In the genomic region with DNA sequence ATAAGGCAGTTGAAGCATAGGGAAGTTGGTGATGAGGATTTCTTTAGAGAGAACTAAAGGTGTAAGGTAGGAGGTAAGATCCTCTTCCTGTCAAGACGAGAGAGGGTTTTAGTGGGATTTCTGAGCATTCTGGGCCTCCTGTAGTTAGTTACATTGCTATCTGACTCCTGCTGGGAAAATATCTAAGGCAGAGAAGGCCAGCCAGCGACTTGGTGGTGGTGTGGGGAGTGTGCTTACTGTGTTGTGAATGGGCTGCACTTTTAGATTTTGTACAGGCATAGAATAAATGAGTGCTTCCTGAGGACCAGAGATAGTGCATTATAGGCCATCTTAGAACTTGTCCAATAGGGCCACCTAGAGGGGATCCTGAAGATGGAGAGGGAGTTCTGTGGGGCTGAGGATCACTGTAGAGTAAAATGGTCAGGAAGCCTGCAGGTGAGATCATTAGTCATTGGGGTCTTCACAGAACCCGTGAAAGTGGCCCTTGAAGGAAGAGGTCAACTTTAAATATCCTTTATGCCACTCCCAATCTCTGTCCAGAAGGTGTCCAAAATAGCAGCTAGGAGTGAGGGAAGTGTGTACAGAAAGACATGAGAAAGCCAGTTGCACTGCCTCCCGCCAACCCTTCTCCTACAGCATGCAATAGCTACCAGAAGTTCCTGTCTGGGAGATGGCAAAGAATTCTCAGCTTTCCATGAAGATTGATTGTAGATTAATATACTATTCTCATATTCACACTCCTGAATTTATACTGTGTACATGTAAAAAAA, we compare ENCODE assay signal across 8 cellular contexts.
A peak's percentile ranks its signal among the peaks of the same experiment; 100 is the strongest.
DNase-seq lines count a peak whose midpoint lies in the region; ATAC-seq and TF ChIP-seq lines count a peak whose summit lies in the region.

No MANE protein-coding gene starts in this region.

- peak; percentile 30 for DNase-seq in ELF-1 (ENCODE audit: low read depth, low spot score)
- peak; percentile 48 for DNase-seq in HS-27A (ENCODE audit: low read depth)
- peak; percentile 33 for DNase-seq in SK-N-SH
- peak; percentile 67 for DNase-seq in islet precursor cell
- DNase-seq in stimulated activated CD4-positive, alpha-beta T cell treated with anti-CD3 and anti-CD28 coated beads, Interleukin-4, amount 100 ng/mL, for 4 hours: no peak
- DNase-seq in activated naive CD4-positive, alpha-beta T cell treated with anti-CD3 and anti-CD28 coated beads, Interleukin-2, amount 50 U/mL, for 72 hours (ENCODE audit: low spot score in 2 of 2): no peak

- peak; percentile 69 for TF ChIP-seq CTCF in SK-N-SH (IDR thresholded peaks at IDR 0.05)

- POLR2A ChIA-PET in SK-N-SH (lab: Yijun Ruan, JAX): no interaction called here

- H3K4me1 ChIP-seq in SK-N-SH (ENCODE audit: control insufficient read depth in 1 of 2, insufficient read depth in 2 of 2, low read depth in 1 of 2, low read length in 1 of 2): no peaks in the 10 kb centered on the region

- 43% methylated on average over 4 of the region's 4 CpGs for WGBS in SK-N-SH (ENCODE audit: low lambda C conversion rate)

- no peak overlapping the region for H2AFZ ChIP-seq in SK-N-SH (ENCODE audit: low read depth)

- H3K9me3 Mint-ChIP-seq in activated naive CD4-positive, alpha-beta T cell treated with anti-CD3 and anti-CD28 coated beads, Interleukin-2, amount 50 U/mL, for 72 hours: peaks cover 0 to 4% of the 10 kb centered on the region in 2 donors

- no peak overlapping the region for H3K27ac Mint-ChIP-seq in activated naive CD4-positive, alpha-beta T cell treated with anti-CD3 and anti-CD28 coated beads, Interleukin-2, amount 50 U/mL, for 72 hours

- no peak overlapping the region for H3K9ac ChIP-seq in SK-N-SH

- ATAC-seq in GM18502 (IDR thresholded peaks at IDR 0.05; ENCODE audit: poor library complexity, unreplicated experiment) (no peak), HG03097 (IDR thresholded peaks at IDR 0.05; ENCODE audit: low FRiP score, unreplicated experiment) (no peak)
- no peak for ATAC-seq in activated naive CD4-positive, alpha-beta T cell treated with anti-CD3 and anti-CD28 coated beads, Interleukin-2, amount 50 U/mL, for 72 hours

- CTCF ChIA-PET in SK-N-SH (lab: Yijun Ruan, JAX): interaction anchor here (0.7 to 1.7 kb wide), 6 partner anchors 41 to 1090 kb away, joined by 3 to 5 read pairs (median 4); no protein-coding TSS in a partner anchor

- H3K4me2 ChIP-seq in SK-N-SH: no peak overlapping the region

- no peak for TF ChIP-seq EP300 in SK-N-SH (IDR thresholded peaks at IDR 0.05; ENCODE audit: borderline replicate concordance in 1 of 2, low read depth in 1 of 2, low read length in 1 of 2)

- H3F3A ChIP-seq in SK-N-SH (replicated peaks; ENCODE audit: insufficient read depth): no peaks in the 10 kb centered on the region

- peak; percentile 75 for TF ChIP-seq RAD21 in SK-N-SH (IDR thresholded peaks at IDR 0.05; ENCODE audit: low read length)

- no peaks in the 10 kb centered on the region for H3K36me3 Mint-ChIP-seq in activated naive CD4-positive, alpha-beta T cell treated with anti-CD3 and anti-CD28 coated beads, Interleukin-2, amount 50 U/mL, for 72 hours

- H3K9me3 ChIP-seq in SK-N-SH: no peaks in the 10 kb centered on the region

- H3K4me3 ChIP-seq in SK-N-SH (ENCODE audit: low read depth in 2 of 2, low read length in 1 of 2): no peak overlapping the region

- peaks cover 4% of the 10 kb centered on the region; the same call in 1 of the 2 replicates for H3K27me3 ChIP-seq in SK-N-SH (ENCODE audit: insufficient read depth)

- H3K36me3 ChIP-seq in SK-N-SH (replicated peaks in 1 of 2; ENCODE audit: control insufficient read depth in 1 of 2, insufficient read depth in 2 of 2, low read length in 1 of 2): no peaks in the 10 kb centered on the region

- H4K20me1 ChIP-seq in SK-N-SH (ENCODE audit: insufficient read depth): no peaks in the 10 kb centered on the region

- no peaks in the 10 kb centered on the region for H3K9me2 ChIP-seq in SK-N-SH

- no peak overlapping the region for H3K27ac ChIP-seq in SK-N-SH (ENCODE audit: low read depth in 2 of 2, low read length in 1 of 2)

- no peaks in the 10 kb centered on the region for H3K79me2 ChIP-seq in SK-N-SH (ENCODE audit: insufficient read depth)

TF ChIP-seq in SK-N-SH, 30 proteins besides CTCF, POLR2A, EP300 and RAD21:
- TF ChIP-seq SMC3 (IDR thresholded peaks at IDR 0.05; ENCODE audit: low read depth, low read length) (peak; percentile 48), SIN3A (IDR thresholded peaks at IDR 0.05; ENCODE audit: borderline replicate concordance, low read depth, low read length) (no peak)
TF ChIP-seq in SK-N-SH: peak in this region for 1.

Comparison
In these comparisons a context has a peak if more than half of its experiments do, and no peak if none do; other contexts are left out.
1. DNase-seq: peak in ELF-1 (single experiment), HS-27A (single experiment), SK-N-SH (single experiment) and islet precursor cell (single experiment); none in stimulated activated CD4-positive, alpha-beta T cell treated with anti-CD3 and anti-CD28 coated beads, Interleukin-4, amount 100 ng/mL, for 4 hours (0 of 2) and activated naive CD4-positive, alpha-beta T cell treated with anti-CD3 and anti-CD28 coated beads, Interleukin-2, amount 50 U/mL, for 72 hours (0 of 2).